Comparison of ENCODE assay signal across 28 cellular contexts in the genomic region with DNA sequence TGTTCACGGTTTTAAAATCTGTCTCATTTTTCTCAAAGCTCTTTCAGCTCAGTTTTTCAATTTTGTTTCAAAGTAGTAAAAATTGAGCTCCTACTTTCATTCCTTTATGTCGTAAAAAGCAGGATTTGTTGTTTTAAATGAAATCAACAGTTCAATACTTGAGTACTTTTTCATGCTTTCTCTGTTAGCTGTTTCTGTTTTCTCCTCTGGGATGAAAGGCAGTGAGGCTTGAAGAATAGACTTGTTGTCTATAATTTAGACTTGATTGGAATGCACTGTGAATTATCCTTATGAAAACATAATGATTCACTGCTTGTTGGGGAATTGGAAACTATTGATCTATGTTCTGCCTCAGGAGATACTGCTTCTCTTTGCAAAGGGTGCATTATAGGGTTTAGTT.
"Had no signal": no experiment of that assay in that cellular context is flagged by ENCODE, and none has a peak within 500 bp of the region (broad histone marks: within the 10 kb centered on the region; RNA-seq: fewer than 3 reads in every experiment).

No MANE protein-coding gene starts in this region.

- H3K4me3 ChIP-seq: colonic mucosa, lower lobe of right lung, pancreas, prostate gland, right atrium auricular region, testis, uterus had no signal

- H3K36me3 ChIP-seq: colonic mucosa, lower lobe of right lung, neutrophil, pancreas, prostate gland, right atrium auricular region, uterus had no signal

- ATAC-seq: activated CD8-positive, alpha-beta memory T cell treated with anti-CD3 and anti-CD28 coated beads, Interleukin-2, amount 10 ng/mL, durations not matched to agents 7 days and 5 days; activated CD8-positive, alpha-beta T cell treated with anti-CD3 and anti-CD28 coated beads, Interleukin-2, amount 10 ng/mL, durations not matched to agents 7 days and 5 days; activated naive CD8-positive, alpha-beta T cell treated with anti-CD3 and anti-CD28 coated beads, Interleukin-2, amount 50 U/mL, for 24 hours; effector memory CD8-positive, alpha-beta T cell; left lobe of liver; lower lobe of right lung; natural killer cell; pancreas; stimulated activated naive B cell treated with anti-CD40 and anti-IgM and Interleukin-4, amounts not matched to agents 10 μg/mL and 1 μg/mL and 100 μg/mL, for 72 hours; T-cell had no signal

- H3K27ac ChIP-seq: colonic mucosa, lower lobe of right lung, neutrophil, pancreas, prostate gland, right atrium auricular region, testis, uterus had no signal

- H3K27me3 ChIP-seq: colonic mucosa, neutrophil, pancreas, right atrium auricular region, testis, uterus had no signal

- H3K9me3 ChIP-seq: colonic mucosa, lower lobe of right lung, neutrophil, pancreas, prostate gland, right atrium auricular region, testis, uterus had no signal

- DNase-seq: activated B cell treated with CpG ODN at 0.5 μM for 24 hours; activated CD4-positive, alpha-beta T cell treated with anti-CD3 and anti-CD28 coated beads, Interleukin-2, amount 50 U/mL, for 1 hour; activated CD8-positive, alpha-beta memory T cell treated with anti-CD3 and anti-CD28 coated beads, Interleukin-2, amount 10 ng/mL, durations not matched to agents 7 days and 5 days; activated CD8-positive, alpha-beta T cell treated with anti-CD3 and anti-CD28 coated beads, Interleukin-2, amount 10 ng/mL, durations not matched to agents 7 days and 5 days; activated naive CD8-positive, alpha-beta T cell treated with anti-CD3 and anti-CD28 coated beads, Interleukin-2, amount 50 U/mL, for 24 hours; activated T-cell treated with anti-CD3 and anti-CD28 coated beads, Interleukin-2, amount 50 U/mL, for 48 hours; amygdala; cerebellar nuclear complex; colonic mucosa; effector memory CD8-positive, alpha-beta T cell; foreskin fibroblast; head of caudate nucleus; hippocampal formation; lower lobe of right lung; mesendoderm; natural killer cell; pancreas; stimulated activated CD4-positive, alpha-beta T cell treated with anti-CD3 and anti-CD28 coated beads, Interleukin-15, amount 100 ng/mL, for 24 hours; stimulated activated CD4-positive, alpha-beta T cell treated with anti-CD3 and anti-CD28 coated beads, Interleukin-2, amount 100 ng/mL, for 24 hours; stimulated activated naive B cell treated with anti-CD40 and anti-IgM and Interleukin-4, amounts not matched to agents 10 μg/mL and 1 μg/mL and 100 μg/mL, for 72 hours; T-cell; testis; uterus had no signal

- FAIRE-seq: endothelial cell of umbilical vein, pancreas had no signal

- H3K4me1 ChIP-seq: colonic mucosa, pancreas, uterus had no signal
